ENCODE assay signal across 1 cellular context in the genomic region with DNA sequence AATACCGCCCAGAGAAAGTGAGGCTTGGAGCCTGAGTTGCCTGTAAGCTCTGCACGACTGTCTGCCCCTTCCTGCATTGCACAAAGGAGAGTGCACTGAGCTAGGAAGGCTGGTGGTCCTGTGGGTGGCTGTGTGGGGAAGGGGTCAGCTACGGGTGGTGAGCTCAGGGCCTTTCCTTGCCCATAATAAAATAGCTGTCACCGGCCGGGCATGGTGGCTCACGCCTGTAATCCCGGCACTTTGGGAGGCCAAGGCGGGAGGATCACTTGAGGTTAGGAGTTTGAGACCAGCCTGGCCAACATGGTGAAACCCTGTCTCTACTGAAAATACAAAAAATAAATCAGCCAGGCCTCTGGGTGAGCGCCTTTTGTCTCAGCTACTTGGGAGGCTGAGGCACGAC. TPM values are rescaled to one million over a fixed set of nuclear protein-coding genes. Genes with fewer than 3 reads are reported as not detected.
"Had no signal": no experiment of that assay in that cellular context is flagged by ENCODE, and none has a peak within 500 bp of the region (broad histone marks: within the 10 kb centered on the region; RNA-seq: fewer than 3 reads in every experiment).

No MANE protein-coding gene starts in this region.

RNA-seq across cellular contexts. Expression of a gene that starts 7.1 kb away (rescaled TPM):
- total RNA-seq: dermis microvascular lymphatic vessel endothelial cell had no signal
